ENCODE assay signal across 17 cellular contexts in genomic region chr11:45209000-45209399, GRCh38.
DNase-seq lines count a peak whose midpoint lies in the region; ATAC-seq and TF ChIP-seq lines count a peak whose summit lies in the region.
"Had no signal": no experiment of that assay in that cellular context is flagged by ENCODE, and none has a peak within 500 bp of the region (broad histone marks: within the 10 kb centered on the region; RNA-seq: fewer than 3 reads in every experiment).

No MANE protein-coding gene starts in this region.

- ATAC-seq in left cardiac atrium, result no peak
- no peak for ATAC-seq in lung (ENCODE audit: insufficient read depth, low FRiP score)
- ATAC-seq in GM19397 (IDR thresholded peaks at IDR 0.05; ENCODE audit: unreplicated experiment), result no peak
- ATAC-seq: PC-3 had no signal

- TF ChIP-seq EP300 in sigmoid colon (IDR thresholded peaks at IDR 0.05), result no peak

- TF ChIP-seq CTCF in left ventricle myocardium inferior (IDR thresholded peaks at IDR 0.05; ENCODE audit: borderline replicate concordance), result no peak
- TF ChIP-seq CTCF in lung (IDR thresholded peaks at IDR 0.05; ENCODE audit: control extremely low read depth, extremely low read depth), result no peak
- no peak for TF ChIP-seq CTCF in sigmoid colon (IDR thresholded peaks at IDR 0.05)
- TF ChIP-seq CTCF in uterus (IDR thresholded peaks at IDR 0.05), result no peak

- no peaks in the 10 kb centered on the region for H3K27me3 ChIP-seq in left ventricle myocardium inferior (ENCODE audit: low read depth)
- no peaks in the 10 kb centered on the region for H3K27me3 ChIP-seq in lung (ENCODE audit: control insufficient read depth, insufficient read depth)
- no peaks in the 10 kb centered on the region for H3K27me3 ChIP-seq in sigmoid colon
- no peaks in the 10 kb centered on the region for H3K27me3 ChIP-seq in uterus
- H3K27me3 ChIP-seq: SJSA1 had no signal

- DNase-seq in left ventricle myocardium inferior (no peak), left cardiac atrium (no peak), lung (ENCODE audit: low spot score) (no peak), sigmoid colon (no peak), uterus (peak in 1 of 2 donors; percentile 24), NCI-H446 treated with DMSO at 0.1 percent for 48 hours (lab: John Stamatoyannopoulos, UW) (no peak), NCI-H345 treated with DMSO at 0.1 percent for 48 hours (lab: John Stamatoyannopoulos, UW; ENCODE audit: unreplicated experiment) (no peak)
- DNase-seq: activated B cell treated with CpG ODN at 0.5 μM for 24 hours; activated CD8-positive, alpha-beta memory T cell treated with anti-CD3 and anti-CD28 coated beads for 24 hours; activated naive CD8-positive, alpha-beta T cell treated with anti-CD3 and anti-CD28 coated beads for 36 hours; effector CD4-positive, alpha-beta T cell; Kasumi-1; kidney; PC-3; T-helper 2 cell had no signal

- H3K4me1 ChIP-seq in left ventricle myocardium inferior (peaks cover 56% of the 10 kb centered on the region), lung (ENCODE audit: control insufficient read depth in 2 of 2, insufficient read depth in 2 of 2, low read length in 2 of 2) (peaks cover 20 to 30% of the 10 kb centered on the region in 2 donors), sigmoid colon (peaks cover 0 to 47% (median 42%) of the 10 kb centered on the region in 4 donors), uterus (peaks cover 0 to 20% of the 10 kb centered on the region in 2 donors)
- H3K4me1 ChIP-seq: SJSA1 had no signal

- H3K4me3 ChIP-seq in left ventricle myocardium inferior (no peak overlapping the region), lung (no peak overlapping the region), sigmoid colon (peak overlapping the region in 1 of 4 donors; percentile 7), uterus (no peak overlapping the region)
- H3K4me3 ChIP-seq: SJSA1 had no signal

- intact Hi-C loops in left ventricle myocardium inferior (cut with micrococcal nuclease), result no loop called here
- intact Hi-C loops in left cardiac atrium (cut with DNase I), result loop anchor here (10.0 kb wide), 2 partner anchors 86 to 116 kb away; no protein-coding TSS in a partner anchor
- intact Hi-C loops in sigmoid colon (cut with DNase I), result loop anchor here (1.0 to 10.0 kb wide), 3 partner anchors 29 to 274 kb away; partner anchors contain the start of gene PRDM11
- intact Hi-C loops in uterus (cut with DNase I; ENCODE audit: low total_unique reads), result no loop called here

- no peaks in the 10 kb centered on the region for H3K9me3 ChIP-seq in left ventricle myocardium inferior (replicated peaks)
- no peaks in the 10 kb centered on the region for H3K9me3 ChIP-seq in lung (ENCODE audit: control insufficient read depth in 2 of 2, insufficient read depth in 1 of 2, low read length in 1 of 2)
- no peaks in the 10 kb centered on the region for H3K9me3 ChIP-seq in sigmoid colon
- H3K9me3 ChIP-seq in uterus, result no peaks in the 10 kb centered on the region
- H3K9me3 ChIP-seq: SJSA1 had no signal

- WGBS in lung, 2 donors, result 90 to 91% methylated on average over 23 of the region's 23 CpGs
- WGBS in sigmoid colon, 2 donors, result 92 to 94% methylated on average over 23 of the region's 23 CpGs

- H3K27ac ChIP-seq in left ventricle myocardium inferior (replicated peaks) (peak overlapping the region; percentile 94), lung (ENCODE audit: low read depth in 1 of 2, low read length in 1 of 2) (peak overlapping the region; percentile 86 to 88), sigmoid colon (peak overlapping the region; percentile 87 to 95 (median 88)), uterus (peak overlapping the region; percentile 86 to 97)
- H3K27ac ChIP-seq: SJSA1 had no signal

- TF ChIP-seq POLR2A in sigmoid colon (IDR thresholded peaks at IDR 0.05) (no peak), uterus (IDR thresholded peaks at IDR 0.05) (no peak)

- H3K36me3 ChIP-seq in left ventricle myocardium inferior (peaks cover 24% of the 10 kb centered on the region), lung (ENCODE audit: control insufficient read depth in 2 of 2, insufficient read depth in 2 of 2, low read length in 2 of 2) (peaks cover 0 to 27% of the 10 kb centered on the region in 2 donors), sigmoid colon (peaks cover 8 to 31% (median 21%) of the 10 kb centered on the region in 4 donors), uterus (no peaks in the 10 kb centered on the region)
- H3K36me3 ChIP-seq: SJSA1 had no signal

Comparison
In these comparisons a context has a peak if more than half of its experiments do, and no peak if none do; other contexts are left out.
1. intact Hi-C loops: an anchor here in left cardiac atrium (10.0 kb wide) and sigmoid colon (1.0 to 10.0 kb wide); none called in left ventricle myocardium inferior and uterus.